ENCODE assay signal across 1 cellular context in the genomic region with DNA sequence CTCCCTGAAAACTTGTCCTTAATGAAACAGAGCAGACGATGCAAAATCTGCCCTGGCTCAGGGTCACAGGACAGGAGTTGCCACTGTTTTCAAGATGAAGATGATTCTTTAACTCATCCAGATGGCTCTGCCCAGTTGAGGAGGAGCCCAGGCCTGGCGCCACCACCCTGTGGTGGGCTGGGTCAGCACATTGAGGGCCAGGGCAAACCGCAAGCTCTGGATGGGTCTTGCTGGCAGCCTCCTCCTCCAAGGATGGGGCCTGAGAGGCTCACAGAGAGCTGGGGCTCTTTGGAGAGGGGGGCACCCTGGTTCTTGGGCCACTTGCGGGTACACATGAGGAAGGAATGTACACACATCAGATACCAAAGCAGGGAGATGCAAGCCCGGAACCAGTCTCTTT.
TF ChIP-seq lines count a peak whose summit lies in the region.

No MANE protein-coding gene starts in this region.

TF ChIP-seq in H1, 55 proteins besides CTCF, POLR2A, EP300 and RAD21:
- no peak for TF ChIP-seq USF2 (IDR thresholded peaks at IDR 0.05; ENCODE audit: low read length)
- no peak for TF ChIP-seq HDAC6 (IDR thresholded peaks at IDR 0.05; ENCODE audit: low read depth, low read length)
- no peak for TF ChIP-seq CBX8 (IDR thresholded peaks at IDR 0.05; ENCODE audit: borderline replicate concordance, low read depth, low read length)
- no peak for TF ChIP-seq RBBP5 (IDR thresholded peaks at IDR 0.05; ENCODE audit: borderline replicate concordance, low read depth, low read length)
- no peak for TF ChIP-seq PHF8 (conservative IDR thresholded peaks at IDR 0.05; ENCODE audit: low read depth, low read length)
